In genomic region chr17:60743282-60743681, GRCh38 we compare ENCODE assay signal across 3 cellular contexts.
TF ChIP-seq lines count a peak whose summit lies in the region.

No MANE protein-coding gene starts in this region.

TF ChIP-seq in SK-N-SH, 30 proteins besides CTCF, POLR2A, EP300 and RAD21:
- TF ChIP-seq MEF2A (IDR thresholded peaks at IDR 0.05; ENCODE audit: borderline replicate concordance, low read depth) (0 out of 2 replicates have a peak, but pooled peaks have one; percentile 8), TCF12 (IDR thresholded peaks at IDR 0.05) (no peak)

TF ChIP-seq in SK-N-SH treated with all-trans-retinoic acid at 6 μM for 48 hours, 23 proteins besides CTCF, POLR2A, EP300 and RAD21:
- TF ChIP-seq ZNF565 (CRISPR knock-in tag; conservative IDR thresholded peaks at IDR 0.05; ENCODE audit: low read depth) (no peak), ARNTL (CRISPR knock-in tag; IDR thresholded peaks at IDR 0.05; ENCODE audit: borderline replicate concordance, low read depth) (no peak), ZFP30 (CRISPR knock-in tag; IDR thresholded peaks at IDR 0.05) (no peak), ISL1 (CRISPR knock-in tag; IDR thresholded peaks at IDR 0.05) (no peak)
- TF ChIP-seq, protein P1, sequence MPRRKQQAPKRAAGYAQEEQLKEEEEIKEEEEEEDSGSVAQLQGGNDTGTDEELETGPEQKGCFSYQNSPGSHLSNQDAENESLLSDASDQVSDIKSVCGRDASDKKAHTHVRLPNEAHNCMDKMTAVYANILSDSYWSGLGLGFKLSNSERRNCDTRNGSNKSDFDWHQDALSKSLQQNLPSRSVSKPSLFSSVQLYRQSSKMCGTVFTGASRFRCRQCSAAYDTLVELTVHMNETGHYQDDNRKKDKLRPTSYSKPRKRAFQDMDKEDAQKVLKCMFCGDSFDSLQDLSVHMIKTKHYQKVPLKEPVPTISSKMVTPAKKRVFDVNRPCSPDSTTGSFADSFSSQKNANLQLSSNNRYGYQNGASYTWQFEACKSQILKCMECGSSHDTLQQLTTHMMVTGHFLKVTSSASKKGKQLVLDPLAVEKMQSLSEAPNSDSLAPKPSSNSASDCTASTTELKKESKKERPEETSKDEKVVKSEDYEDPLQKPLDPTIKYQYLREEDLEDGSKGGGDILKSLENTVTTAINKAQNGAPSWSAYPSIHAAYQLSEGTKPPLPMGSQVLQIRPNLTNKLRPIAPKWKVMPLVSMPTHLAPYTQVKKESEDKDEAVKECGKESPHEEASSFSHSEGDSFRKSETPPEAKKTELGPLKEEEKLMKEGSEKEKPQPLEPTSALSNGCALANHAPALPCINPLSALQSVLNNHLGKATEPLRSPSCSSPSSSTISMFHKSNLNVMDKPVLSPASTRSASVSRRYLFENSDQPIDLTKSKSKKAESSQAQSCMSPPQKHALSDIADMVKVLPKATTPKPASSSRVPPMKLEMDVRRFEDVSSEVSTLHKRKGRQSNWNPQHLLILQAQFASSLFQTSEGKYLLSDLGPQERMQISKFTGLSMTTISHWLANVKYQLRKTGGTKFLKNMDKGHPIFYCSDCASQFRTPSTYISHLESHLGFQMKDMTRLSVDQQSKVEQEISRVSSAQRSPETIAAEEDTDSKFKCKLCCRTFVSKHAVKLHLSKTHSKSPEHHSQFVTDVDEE (CRISPR knock-in tag; IDR thresholded peaks at IDR 0.05), result no peak

TF ChIP-seq in endothelial cell of umbilical vein, 7 proteins besides CTCF, POLR2A, EP300 and RAD21:
- no peak for TF ChIP-seq FOS (IDR thresholded peaks at IDR 0.05; ENCODE audit: borderline replicate concordance, insufficient read depth, low read length)
- TF ChIP-seq MYC (IDR thresholded peaks at IDR 0.05; ENCODE audit: low read depth, low read length), result no peak
- TF ChIP-seq, protein P2, sequence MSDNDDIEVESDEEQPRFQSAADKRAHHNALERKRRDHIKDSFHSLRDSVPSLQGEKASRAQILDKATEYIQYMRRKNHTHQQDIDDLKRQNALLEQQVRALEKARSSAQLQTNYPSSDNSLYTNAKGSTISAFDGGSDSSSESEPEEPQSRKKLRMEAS (IDR thresholded peaks at IDR 0.05; ENCODE audit: insufficient read depth, insufficient read length), result no peak
- no peak for TF ChIP-seq EZH2 (IDR thresholded peaks at IDR 0.05; ENCODE audit: borderline replicate concordance, low read depth, low read length, severe bottlenecking)
- TF ChIP-seq GATA2 (IDR thresholded peaks at IDR 0.05; ENCODE audit: insufficient read depth, insufficient read length, low read depth, low read length), result no peak
- TF ChIP-seq POLR2AphosphoS5 (IDR thresholded peaks at IDR 0.05; ENCODE audit: insufficient read depth, low read depth, low read length), result no peak
- no peak for TF ChIP-seq JUN (IDR thresholded peaks at IDR 0.05; ENCODE audit: borderline replicate concordance, insufficient read depth, insufficient read length, low read depth)
